In the genomic region with DNA sequence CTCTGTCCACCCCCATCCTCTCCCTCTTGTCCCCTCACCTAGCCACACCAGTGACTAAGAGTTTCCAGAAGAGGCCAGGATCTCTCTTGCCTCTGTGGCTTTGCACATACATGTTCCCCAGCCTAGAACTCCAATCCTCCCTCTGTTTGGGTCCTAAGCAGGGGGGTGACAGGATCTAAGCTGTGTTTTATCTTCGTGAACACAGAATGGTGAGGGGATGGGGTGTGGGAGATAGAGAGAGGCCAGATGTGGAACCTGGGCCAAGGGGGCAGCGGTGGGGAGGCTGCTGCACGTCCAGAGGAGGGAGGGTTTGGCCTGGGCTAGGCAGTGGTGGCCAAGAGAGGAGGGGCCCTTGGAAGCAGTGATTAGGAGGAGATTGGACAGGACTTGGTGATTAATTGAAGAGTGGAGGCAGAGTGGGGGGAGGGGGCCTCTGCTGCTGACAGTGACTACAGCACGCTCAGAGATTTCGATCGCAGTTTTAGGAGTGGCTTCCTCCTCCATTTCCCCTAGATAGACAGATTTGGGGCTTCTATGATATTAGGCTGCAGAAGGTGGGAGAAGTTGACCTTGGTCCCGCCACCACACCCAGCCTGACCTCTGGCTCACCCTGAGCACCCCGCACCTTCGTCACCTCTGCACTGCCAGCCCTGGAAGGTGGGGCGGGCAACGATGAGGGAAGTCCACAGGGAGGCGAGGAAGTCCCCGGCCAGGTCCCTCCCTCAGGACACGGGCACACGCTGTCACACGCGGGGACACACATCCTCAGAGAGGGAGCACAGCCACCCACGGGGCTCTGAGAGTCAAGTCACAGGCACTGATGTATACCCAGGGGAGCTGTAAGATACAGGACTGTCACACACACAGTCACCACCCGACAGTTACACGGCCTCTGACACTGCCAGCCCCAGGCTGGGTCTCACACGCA, we compare ENCODE assay signal across 1 cellular context.
TF ChIP-seq lines count a peak whose summit lies in the region.

No MANE protein-coding gene starts in this region.

TF ChIP-seq in H1, 55 proteins besides CTCF, POLR2A, EP300 and RAD21:
- TF ChIP-seq RBBP5 (IDR thresholded peaks at IDR 0.05; ENCODE audit: borderline replicate concordance, low read depth, low read length), result no peak
- TF ChIP-seq TBP (IDR thresholded peaks at IDR 0.05; ENCODE audit: low read depth, low read length), result no peak
- no peak for TF ChIP-seq CREB1 (IDR thresholded peaks at IDR 0.05)
- no peak for TF ChIP-seq KDM5A (IDR thresholded peaks at IDR 0.05; ENCODE audit: low read length)
- no peak for TF ChIP-seq MAFK (IDR thresholded peaks at IDR 0.05; ENCODE audit: low read depth, low read length)
- no peak for TF ChIP-seq TAF1 (IDR thresholded peaks at IDR 0.05; ENCODE audit: low read depth, low read length)
- TF ChIP-seq SRF (IDR thresholded peaks at IDR 0.05; ENCODE audit: low read depth, low read length), result no peak
- TF ChIP-seq BACH1 (IDR thresholded peaks at IDR 0.05; ENCODE audit: low read length), result no peak
- no peak for TF ChIP-seq RFX5 (IDR thresholded peaks at IDR 0.05; ENCODE audit: borderline replicate concordance, low read depth, low read length)
- TF ChIP-seq, protein P1, sequence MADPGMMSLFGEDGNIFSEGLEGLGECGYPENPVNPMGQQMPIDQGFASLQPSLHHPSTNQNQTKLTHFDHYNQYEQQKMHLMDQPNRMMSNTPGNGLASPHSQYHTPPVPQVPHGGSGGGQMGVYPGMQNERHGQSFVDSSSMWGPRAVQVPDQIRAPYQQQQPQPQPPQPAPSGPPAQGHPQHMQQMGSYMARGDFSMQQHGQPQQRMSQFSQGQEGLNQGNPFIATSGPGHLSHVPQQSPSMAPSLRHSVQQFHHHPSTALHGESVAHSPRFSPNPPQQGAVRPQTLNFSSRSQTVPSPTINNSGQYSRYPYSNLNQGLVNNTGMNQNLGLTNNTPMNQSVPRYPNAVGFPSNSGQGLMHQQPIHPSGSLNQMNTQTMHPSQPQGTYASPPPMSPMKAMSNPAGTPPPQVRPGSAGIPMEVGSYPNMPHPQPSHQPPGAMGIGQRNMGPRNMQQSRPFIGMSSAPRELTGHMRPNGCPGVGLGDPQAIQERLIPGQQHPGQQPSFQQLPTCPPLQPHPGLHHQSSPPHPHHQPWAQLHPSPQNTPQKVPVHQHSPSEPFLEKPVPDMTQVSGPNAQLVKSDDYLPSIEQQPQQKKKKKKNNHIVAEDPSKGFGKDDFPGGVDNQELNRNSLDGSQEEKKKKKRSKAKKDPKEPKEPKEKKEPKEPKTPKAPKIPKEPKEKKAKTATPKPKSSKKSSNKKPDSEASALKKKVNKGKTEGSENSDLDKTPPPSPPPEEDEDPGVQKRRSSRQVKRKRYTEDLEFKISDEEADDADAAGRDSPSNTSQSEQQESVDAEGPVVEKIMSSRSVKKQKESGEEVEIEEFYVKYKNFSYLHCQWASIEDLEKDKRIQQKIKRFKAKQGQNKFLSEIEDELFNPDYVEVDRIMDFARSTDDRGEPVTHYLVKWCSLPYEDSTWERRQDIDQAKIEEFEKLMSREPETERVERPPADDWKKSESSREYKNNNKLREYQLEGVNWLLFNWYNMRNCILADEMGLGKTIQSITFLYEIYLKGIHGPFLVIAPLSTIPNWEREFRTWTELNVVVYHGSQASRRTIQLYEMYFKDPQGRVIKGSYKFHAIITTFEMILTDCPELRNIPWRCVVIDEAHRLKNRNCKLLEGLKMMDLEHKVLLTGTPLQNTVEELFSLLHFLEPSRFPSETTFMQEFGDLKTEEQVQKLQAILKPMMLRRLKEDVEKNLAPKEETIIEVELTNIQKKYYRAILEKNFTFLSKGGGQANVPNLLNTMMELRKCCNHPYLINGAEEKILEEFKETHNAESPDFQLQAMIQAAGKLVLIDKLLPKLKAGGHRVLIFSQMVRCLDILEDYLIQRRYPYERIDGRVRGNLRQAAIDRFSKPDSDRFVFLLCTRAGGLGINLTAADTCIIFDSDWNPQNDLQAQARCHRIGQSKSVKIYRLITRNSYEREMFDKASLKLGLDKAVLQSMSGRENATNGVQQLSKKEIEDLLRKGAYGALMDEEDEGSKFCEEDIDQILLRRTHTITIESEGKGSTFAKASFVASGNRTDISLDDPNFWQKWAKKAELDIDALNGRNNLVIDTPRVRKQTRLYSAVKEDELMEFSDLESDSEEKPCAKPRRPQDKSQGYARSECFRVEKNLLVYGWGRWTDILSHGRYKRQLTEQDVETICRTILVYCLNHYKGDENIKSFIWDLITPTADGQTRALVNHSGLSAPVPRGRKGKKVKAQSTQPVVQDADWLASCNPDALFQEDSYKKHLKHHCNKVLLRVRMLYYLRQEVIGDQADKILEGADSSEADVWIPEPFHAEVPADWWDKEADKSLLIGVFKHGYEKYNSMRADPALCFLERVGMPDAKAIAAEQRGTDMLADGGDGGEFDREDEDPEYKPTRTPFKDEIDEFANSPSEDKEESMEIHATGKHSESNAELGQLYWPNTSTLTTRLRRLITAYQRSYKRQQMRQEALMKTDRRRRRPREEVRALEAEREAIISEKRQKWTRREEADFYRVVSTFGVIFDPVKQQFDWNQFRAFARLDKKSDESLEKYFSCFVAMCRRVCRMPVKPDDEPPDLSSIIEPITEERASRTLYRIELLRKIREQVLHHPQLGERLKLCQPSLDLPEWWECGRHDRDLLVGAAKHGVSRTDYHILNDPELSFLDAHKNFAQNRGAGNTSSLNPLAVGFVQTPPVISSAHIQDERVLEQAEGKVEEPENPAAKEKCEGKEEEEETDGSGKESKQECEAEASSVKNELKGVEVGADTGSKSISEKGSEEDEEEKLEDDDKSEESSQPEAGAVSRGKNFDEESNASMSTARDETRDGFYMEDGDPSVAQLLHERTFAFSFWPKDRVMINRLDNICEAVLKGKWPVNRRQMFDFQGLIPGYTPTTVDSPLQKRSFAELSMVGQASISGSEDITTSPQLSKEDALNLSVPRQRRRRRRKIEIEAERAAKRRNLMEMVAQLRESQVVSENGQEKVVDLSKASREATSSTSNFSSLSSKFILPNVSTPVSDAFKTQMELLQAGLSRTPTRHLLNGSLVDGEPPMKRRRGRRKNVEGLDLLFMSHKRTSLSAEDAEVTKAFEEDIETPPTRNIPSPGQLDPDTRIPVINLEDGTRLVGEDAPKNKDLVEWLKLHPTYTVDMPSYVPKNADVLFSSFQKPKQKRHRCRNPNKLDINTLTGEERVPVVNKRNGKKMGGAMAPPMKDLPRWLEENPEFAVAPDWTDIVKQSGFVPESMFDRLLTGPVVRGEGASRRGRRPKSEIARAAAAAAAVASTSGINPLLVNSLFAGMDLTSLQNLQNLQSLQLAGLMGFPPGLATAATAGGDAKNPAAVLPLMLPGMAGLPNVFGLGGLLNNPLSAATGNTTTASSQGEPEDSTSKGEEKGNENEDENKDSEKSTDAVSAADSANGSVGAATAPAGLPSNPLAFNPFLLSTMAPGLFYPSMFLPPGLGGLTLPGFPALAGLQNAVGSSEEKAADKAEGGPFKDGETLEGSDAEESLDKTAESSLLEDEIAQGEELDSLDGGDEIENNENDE (IDR thresholded peaks at IDR 0.05; ENCODE audit: insufficient replicate concordance, low read length), result no peak
- TF ChIP-seq, protein P2, sequence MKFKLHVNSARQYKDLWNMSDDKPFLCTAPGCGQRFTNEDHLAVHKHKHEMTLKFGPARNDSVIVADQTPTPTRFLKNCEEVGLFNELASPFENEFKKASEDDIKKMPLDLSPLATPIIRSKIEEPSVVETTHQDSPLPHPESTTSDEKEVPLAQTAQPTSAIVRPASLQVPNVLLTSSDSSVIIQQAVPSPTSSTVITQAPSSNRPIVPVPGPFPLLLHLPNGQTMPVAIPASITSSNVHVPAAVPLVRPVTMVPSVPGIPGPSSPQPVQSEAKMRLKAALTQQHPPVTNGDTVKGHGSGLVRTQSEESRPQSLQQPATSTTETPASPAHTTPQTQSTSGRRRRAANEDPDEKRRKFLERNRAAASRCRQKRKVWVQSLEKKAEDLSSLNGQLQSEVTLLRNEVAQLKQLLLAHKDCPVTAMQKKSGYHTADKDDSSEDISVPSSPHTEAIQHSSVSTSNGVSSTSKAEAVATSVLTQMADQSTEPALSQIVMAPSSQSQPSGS (IDR thresholded peaks at IDR 0.05; ENCODE audit: low read length), result no peak
- TF ChIP-seq SIN3A (conservative IDR thresholded peaks at IDR 0.05 in 1 of 2, IDR thresholded peaks at IDR 0.05 in 1 of 2; ENCODE audit: low read depth in 1 of 2, low read length in 2 of 2), result no peak
- TF ChIP-seq USF2 (IDR thresholded peaks at IDR 0.05; ENCODE audit: low read length), result no peak
